In the genomic region with DNA sequence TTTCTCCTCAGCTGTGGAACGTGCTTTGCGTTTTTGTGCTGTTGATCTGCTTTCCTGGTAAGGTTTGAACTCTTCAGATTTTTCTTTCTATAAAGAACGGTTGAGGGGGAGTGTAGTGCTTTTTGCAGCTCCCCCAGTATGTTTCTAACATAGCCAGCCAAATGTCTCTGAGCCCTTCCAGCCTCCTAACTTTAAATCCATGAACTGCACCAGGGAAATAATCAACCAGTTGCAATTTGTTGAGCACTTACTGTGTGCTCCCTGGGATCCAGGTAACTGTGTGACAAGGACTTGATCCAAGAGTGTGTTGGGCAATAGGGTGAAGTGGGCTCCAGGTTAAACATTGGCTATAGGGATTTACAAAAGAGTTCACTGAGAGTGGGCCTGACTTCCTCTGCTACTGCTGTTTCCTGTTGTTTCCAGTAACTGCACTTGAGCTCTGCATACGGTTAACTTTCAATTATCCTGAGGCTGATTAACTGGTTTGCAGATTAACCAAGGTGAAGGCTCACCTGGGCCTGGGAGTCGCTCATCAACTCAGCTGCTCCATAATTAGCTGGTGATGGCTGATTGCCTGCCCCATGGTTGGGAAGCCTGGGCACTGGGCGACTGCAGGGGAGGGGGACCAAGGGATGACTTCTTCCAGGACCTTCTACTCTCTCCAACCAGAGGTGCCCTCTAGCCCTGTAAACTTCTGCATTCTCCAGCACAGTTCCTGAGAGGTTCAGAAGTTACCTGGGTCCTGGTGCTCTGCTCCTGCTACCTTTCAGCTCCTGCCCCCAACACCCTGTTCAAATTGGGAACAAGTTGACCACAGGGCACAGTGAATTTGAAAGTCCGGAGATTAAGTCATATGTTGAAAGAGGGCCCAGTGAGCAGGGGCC, we compare ENCODE assay signal across 13 cellular contexts. TPM values are rescaled to one million over a fixed set of nuclear protein-coding genes. Genes with fewer than 3 reads are reported as not detected.
DNase-seq lines count a peak whose midpoint lies in the region; ATAC-seq and TF ChIP-seq lines count a peak whose summit lies in the region.
"Had no signal": no experiment of that assay in that cellular context is flagged by ENCODE, and none has a peak within 500 bp of the region (broad histone marks: within the 10 kb centered on the region; RNA-seq: fewer than 3 reads in every experiment).

No MANE protein-coding gene starts in this region.

- no peak overlapping the region for H2AFZ ChIP-seq in mammary epithelial cell (ENCODE audit: low read depth, low read length)

- DNase-seq in MCF 10A (ENCODE audit: unreplicated experiment): no peak
- DNase-seq in mammary epithelial cell: no peak
- no peak for DNase-seq in caudate nucleus (lab: John Stamatoyannopoulos, UW)
- peak in 1 of 3 donors; percentile 26 for DNase-seq in mucosa of descending colon
- no peak for DNase-seq in activated CD4-positive, CD25-positive, alpha-beta regulatory T cell treated with anti-CD3 and anti-CD28 coated beads, Interleukin-2, amount 50 U/mL, for 72 hours
- DNase-seq in activated naive CD4-positive, alpha-beta T cell treated with anti-CD3 and anti-CD28 coated beads, Interleukin-2, amount 10 ng/mL, durations not matched to agents 7 days and 5 days: no peak
- DNase-seq: activated CD4-positive, alpha-beta T cell treated with anti-CD3 and anti-CD28 coated beads for 1 hour; activated naive CD4-positive, alpha-beta T cell treated with Interleukin-2 at 50 U/mL for 16 hours; glutamatergic neuron; NCI-H2227 treated with DMSO at 0.1 percent for 48 hours; stimulated activated CD4-positive, alpha-beta T cell treated with anti-CD3 and anti-CD28 coated beads, Interleukin-12 subunit alpha, Interleukin-12 subunit beta, amount 100 ng/mL, for 4 hours had no signal

- H3K9me3 ChIP-seq in mammary epithelial cell (replicated peaks; ENCODE audit: insufficient read depth, low read length) (no peaks in the 10 kb centered on the region), mucosa of descending colon (no peaks in the 10 kb centered on the region)

- peak overlapping the region; percentile 90 for H3K27ac Mint-ChIP-seq in MCF 10A (ENCODE audit: low read depth, unreplicated experiment)
- no peak overlapping the region for H3K27ac Mint-ChIP-seq in activated naive CD4-positive, alpha-beta T cell treated with anti-CD3 and anti-CD28 coated beads, Interleukin-2, amount 10 ng/mL, durations not matched to agents 7 days and 5 days

- no peaks in the 10 kb centered on the region for H3K79me2 ChIP-seq in mammary epithelial cell (ENCODE audit: insufficient read depth, low read length)

- H3K4me1 ChIP-seq in mammary epithelial cell (ENCODE audit: insufficient read depth, low read length) (peaks cover 9% of the 10 kb centered on the region), mucosa of descending colon (ENCODE audit: low read depth) (peaks cover 18% of the 10 kb centered on the region), urinary bladder (ENCODE audit: insufficient read depth) (no peaks in the 10 kb centered on the region)

- POLR2A ChIA-PET in MCF 10A (lab: Yijun Ruan, JAX): interaction anchor here (0.8 to 4.9 kb wide), 6 partner anchors 9 to 315 kb away, joined by 3 to 89 read pairs (median 6); no protein-coding TSS in a partner anchor

- dilution Hi-C loops in mammary epithelial cell (cut with HindIII; ENCODE audit: low sequenced_read_pairs): no loop called here

- no peaks in the 10 kb centered on the region for H3K36me3 Mint-ChIP-seq in MCF 10A (ENCODE audit: insufficient read depth, unreplicated experiment)
- no peaks in the 10 kb centered on the region for H3K36me3 Mint-ChIP-seq in activated naive CD4-positive, alpha-beta T cell treated with anti-CD3 and anti-CD28 coated beads, Interleukin-2, amount 10 ng/mL, durations not matched to agents 7 days and 5 days

- H3K4me3 ChIP-seq in mammary epithelial cell (replicated peaks in 1 of 3; ENCODE audit: insufficient read depth in 1 of 3, low read depth in 2 of 3, low read length in 3 of 3) (no peak overlapping the region), mucosa of descending colon (no peak overlapping the region), urinary bladder (ENCODE audit: low read depth, low read length) (no peak overlapping the region)

- H3K9me3 Mint-ChIP-seq in MCF 10A (ENCODE audit: unreplicated experiment): no peaks in the 10 kb centered on the region
- no peaks in the 10 kb centered on the region for H3K9me3 Mint-ChIP-seq in activated naive CD4-positive, alpha-beta T cell treated with anti-CD3 and anti-CD28 coated beads, Interleukin-2, amount 10 ng/mL, durations not matched to agents 7 days and 5 days

- no peak for TF ChIP-seq POLR2A in GM18505 (IDR thresholded peaks at IDR 0.05; ENCODE audit: borderline replicate concordance, extremely low read depth, insufficient read depth, insufficient read length)

- WGBS in mammary epithelial cell (ENCODE audit: low coverage, missing lambda C conversion rate): 83% methylated on average over 7 of the region's 7 CpGs
- 74% methylated on average over 7 of the region's 7 CpGs for WGBS in urinary bladder

- no peak overlapping the region for H3K9ac ChIP-seq in mammary epithelial cell (ENCODE audit: insufficient read depth, low read length)

- no peaks in the 10 kb centered on the region for H4K20me1 ChIP-seq in mammary epithelial cell (ENCODE audit: insufficient read depth, low read length)

- intact Hi-C loops in MCF 10A (cut with micrococcal nuclease) (no loop called here), mammary epithelial cell (cut with micrococcal nuclease) (no loop called here), mucosa of descending colon (cut with DNase I, micrococcal nuclease) (no loop called here)

- H3K27me3 Mint-ChIP-seq in MCF 10A (ENCODE audit: insufficient read depth, unreplicated experiment): no peaks in the 10 kb centered on the region
- peaks cover 11% of the 10 kb centered on the region for H3K27me3 Mint-ChIP-seq in activated naive CD4-positive, alpha-beta T cell treated with anti-CD3 and anti-CD28 coated beads, Interleukin-2, amount 10 ng/mL, durations not matched to agents 7 days and 5 days

- no peak for TF ChIP-seq CTCF in MCF 10A (IDR thresholded peaks at IDR 0.05; ENCODE audit: unreplicated experiment)
- TF ChIP-seq CTCF in mammary epithelial cell (conservative IDR thresholded peaks at IDR 0.05 in 1 of 2, IDR thresholded peaks at IDR 0.05 in 1 of 2; ENCODE audit: extremely low read depth in 1 of 2, insufficient read depth in 1 of 2, low read depth in 1 of 2, low read length in 2 of 2): no peak
- no peak for TF ChIP-seq CTCF in mucosa of descending colon (IDR thresholded peaks at IDR 0.05)

- H3K4me3 Mint-ChIP-seq in MCF 10A (ENCODE audit: unreplicated experiment): no peak overlapping the region
- H3K4me3 Mint-ChIP-seq in activated naive CD4-positive, alpha-beta T cell treated with anti-CD3 and anti-CD28 coated beads, Interleukin-2, amount 10 ng/mL, durations not matched to agents 7 days and 5 days: no peak overlapping the region

- H3K4me2 ChIP-seq in mammary epithelial cell (ENCODE audit: insufficient read depth, low read depth, low read length): no peak overlapping the region

- in situ Hi-C loops in mammary epithelial cell (cut with MboI; ENCODE audit: low sequenced_read_pairs in 2 of 2): loop anchor here in 1 of 2 donors (25.0 kb wide), 2 partner anchors 222 to 297 kb away; no protein-coding TSS in a partner anchor

- H3K36me3 ChIP-seq in mammary epithelial cell (ENCODE audit: insufficient read depth, low read length): no peaks in the 10 kb centered on the region
- no peaks in the 10 kb centered on the region for H3K36me3 ChIP-seq in mucosa of descending colon (ENCODE audit: low read depth)
- H3K36me3 ChIP-seq in urinary bladder (ENCODE audit: insufficient read depth): no peaks in the 10 kb centered on the region

- no peak overlapping the region for H3K27ac ChIP-seq in mammary epithelial cell (ENCODE audit: insufficient read depth, low read depth, low read length)
- H3K27ac ChIP-seq in caudate nucleus (ENCODE audit: low read depth, low read length): peak overlapping the region; percentile 69
- peak overlapping the region; percentile 61 for H3K27ac ChIP-seq in urinary bladder (ENCODE audit: low read depth)

- ATAC-seq in mucosa of descending colon (peak; percentile 59), GM18505 (IDR thresholded peaks at IDR 0.05; ENCODE audit: unreplicated experiment) (no peak)

- H3K4me1 Mint-ChIP-seq in MCF 10A (ENCODE audit: insufficient read depth, unreplicated experiment): peaks cover 27% of the 10 kb centered on the region
- peaks cover 16% of the 10 kb centered on the region for H3K4me1 Mint-ChIP-seq in activated naive CD4-positive, alpha-beta T cell treated with anti-CD3 and anti-CD28 coated beads, Interleukin-2, amount 10 ng/mL, durations not matched to agents 7 days and 5 days

- CTCF ChIA-PET in MCF 10A (lab: Yijun Ruan, JAX) (interaction anchor here (0.6 to 2.5 kb wide), 5 partner anchors 12 to 370 kb away, joined by 3 to 10 read pairs (median 3); no protein-coding TSS in a partner anchor), mammary epithelial cell (lab: Charles Lee; ENCODE audit: low non-redundant PET) (interaction anchor here (0.6 kb wide), 1 partner anchor 278 kb away, joined by 3 read pairs; no protein-coding TSS in a partner anchor)
- CTCF ChIA-PET in activated naive CD4-positive, alpha-beta T cell treated with anti-CD3 and anti-CD28 coated beads, Interleukin-2, amount 10 ng/mL, durations not matched to agents 7 days and 5 days (lab: Charles Lee): no interaction called here

- BruUV-seq in MCF 10A (replicated peaks; lab: Mats Ljungman, UMichigan) (no TSS peak), mammary epithelial cell (replicated peaks; lab: Mats Ljungman, UMichigan) (no TSS peak)

- H3K27me3 ChIP-seq in mammary epithelial cell (ENCODE audit: insufficient read depth, low read length): no peaks in the 10 kb centered on the region

RNA-seq across cellular contexts. Expression of a gene that starts 19.5 kb away (rescaled TPM):
- total RNA-seq in MCF 10A (2022): 0.23 and 0.66 TPM in 2 replicates
- under 1 TPM; 0.21 to 0.67 TPM for total RNA-seq in mammary epithelial cell
- 0.16 TPM for polyA plus RNA-seq in mammary epithelial cell
- not detected for polyA minus RNA-seq in mammary epithelial cell
- total RNA-seq in mucosa of descending colon: 10 to 100 TPM in 1 of 3 donors, 1 to 10 TPM in 2; 1.3 to 34.9 (median 3.5) TPM
- 7.7 TPM for total RNA-seq in urinary bladder
- polyA plus RNA-seq in urinary bladder: 31.4 TPM
